Comparison of ENCODE assay signal across 18 cellular contexts in the genomic region with DNA sequence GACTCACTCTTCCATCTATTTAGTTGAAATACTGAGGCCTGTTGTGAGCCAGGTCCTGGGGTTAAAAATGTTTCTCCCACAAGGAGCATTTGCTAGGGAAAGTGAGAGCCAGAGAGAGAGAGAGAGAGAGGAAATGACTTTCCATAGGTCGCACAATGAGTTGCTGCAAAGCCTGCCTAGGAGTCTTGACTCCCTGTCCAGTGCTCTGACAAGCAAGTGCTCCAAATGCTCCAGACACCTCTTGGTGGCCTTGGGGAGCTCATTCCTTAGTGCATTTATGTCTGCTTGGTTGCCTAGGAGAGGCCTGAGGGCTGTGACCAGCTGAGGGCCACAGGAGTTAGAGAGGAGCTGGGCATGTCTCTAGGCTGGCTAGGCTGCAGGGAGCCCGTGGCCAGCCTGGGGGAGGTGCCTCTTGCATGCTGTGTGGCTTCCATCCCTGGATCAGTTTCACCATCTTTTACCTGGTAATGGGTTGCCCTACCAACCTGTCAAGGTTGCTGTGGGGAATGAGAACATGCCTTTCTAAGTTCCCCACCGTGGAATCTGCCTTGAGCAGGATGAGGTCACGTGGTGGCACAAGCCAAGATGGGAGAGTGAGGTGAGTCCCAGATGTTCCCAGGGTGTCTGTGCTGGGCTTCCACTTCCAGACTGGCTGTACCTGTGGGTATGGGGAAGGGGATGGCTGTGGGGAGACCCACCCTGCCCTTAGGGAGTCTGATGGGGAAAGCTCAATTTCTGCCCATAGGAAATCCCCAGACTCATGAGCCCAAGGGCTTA.
DNase-seq lines count a peak whose midpoint lies in the region; ATAC-seq, FAIRE-seq and TF ChIP-seq lines count a peak whose summit lies in the region.
"Had no signal": no experiment of that assay in that cellular context is flagged by ENCODE, and none has a peak within 500 bp of the region (broad histone marks: within the 10 kb centered on the region; RNA-seq: fewer than 3 reads in every experiment).

No MANE protein-coding gene starts in this region.

- TF ChIP-seq CTCF in Caco-2 (IDR thresholded peaks at IDR 0.05; ENCODE audit: insufficient read depth in 1 of 2, low read depth in 1 of 2, low read length in 1 of 2, severe bottlenecking in 1 of 2, unreplicated experiment in 1 of 2) (no peak), PC-9 (conservative IDR thresholded peaks at IDR 0.05) (no peak), H1 (IDR thresholded peaks at IDR 0.05; ENCODE audit: control extremely low read depth in 1 of 3, insufficient read depth in 1 of 3, low read depth in 1 of 3, low read length in 3 of 3) (no peak), osteoblast (IDR thresholded peaks at IDR 0.05; ENCODE audit: extremely low read depth, low read depth, low read length) (no peak), omental fat pad (IDR thresholded peaks at IDR 0.05) (no peak), sigmoid colon (IDR thresholded peaks at IDR 0.05) (no peak)

- no peak overlapping the region for H3K14ac ChIP-seq in H1 (ENCODE audit: insufficient read length)

- H3K9me3 Mint-ChIP-seq in Caco-2 (ENCODE audit: unreplicated experiment), result no peaks in the 10 kb centered on the region
- H3K9me3 Mint-ChIP-seq: GM23338, T-cell had no signal

- H3K9ac ChIP-seq in H1 (replicated peaks in 1 of 4; ENCODE audit: extremely low read depth in 1 of 4, low read depth in 3 of 4, low read length in 3 of 4), result no peak overlapping the region

- peak overlapping the region; percentile 73 for H3K27ac Mint-ChIP-seq in Caco-2 (ENCODE audit: unreplicated experiment)
- H3K27ac Mint-ChIP-seq: GM23338, T-cell had no signal

- peak overlapping the region; percentile 60; the same call in 1 of the 2 replicates for H2BK5ac ChIP-seq in H1 (ENCODE audit: low read depth, low read length)

- H2BK12ac ChIP-seq in H1 (ENCODE audit: low read depth, low read length), result 0 out of 2 replicates have a peak overlapping the region, but pooled peaks have one; percentile 33

- peak overlapping the region; percentile 67; the same call in 1 of the 2 replicates for H2BK15ac ChIP-seq in H1 (ENCODE audit: low read length)

- H3K4me1 ChIP-seq in Caco-2 (peaks cover 14% of the 10 kb centered on the region), PC-9 (replicated peaks; ENCODE audit: insufficient read depth) (peaks cover 54% of the 10 kb centered on the region), H1 (replicated peaks in 1 of 4; ENCODE audit: control insufficient read depth in 3 of 4, insufficient read depth in 4 of 4, low read length in 3 of 4) (peaks cover 0 to 12% (median 4%) of the 10 kb centered on the region in 4 experiments; a peak in 6 of 7 replicates), osteoblast (ENCODE audit: insufficient read depth, low read length) (peaks cover 13% of the 10 kb centered on the region), sigmoid colon (no peaks in the 10 kb centered on the region)
- H3K4me1 ChIP-seq: HAP-1, SJSA1 had no signal

- H3F3A ChIP-seq in PC-9 (ENCODE audit: insufficient read depth, low read depth), result peaks cover 13% of the 10 kb centered on the region

- H3K4me3 ChIP-seq in Caco-2 (ENCODE audit: low read depth, low read length) (no peak overlapping the region), PC-9 (no peak overlapping the region), H1 (ENCODE audit: extremely low read depth in 1 of 4, insufficient read depth in 2 of 4, low read depth in 3 of 4, low read length in 4 of 4) (no peak overlapping the region), osteoblast (ENCODE audit: insufficient read depth, low read length) (no peak overlapping the region), sigmoid colon (no peak overlapping the region)
- H3K4me3 ChIP-seq: GM23338, HAP-1, MG63, SJSA1 had no signal

- no peaks in the 10 kb centered on the region for H3K23me2 ChIP-seq in H1 (ENCODE audit: low read depth, low read length)

- H4K5ac ChIP-seq in H1 (ENCODE audit: insufficient read length, low read depth, low read length), result no peak overlapping the region

- H3K23ac ChIP-seq in H1 (ENCODE audit: insufficient read length), result no peak overlapping the region

- intact Hi-C loops in Caco-2 (cut with micrococcal nuclease; ENCODE audit: unreplicated experiment), result no loop called here
- intact Hi-C loops in PC-9 (cut with micrococcal nuclease; ENCODE audit: unreplicated experiment), result loop anchor here (2.0 kb wide), 1 partner anchor 52 kb away; no protein-coding TSS in a partner anchor
- intact Hi-C loops in sigmoid colon (cut with DNase I), result no loop called here

- no peaks in the 10 kb centered on the region for H4K20me1 ChIP-seq in PC-9 (ENCODE audit: insufficient read depth)
- no peaks in the 10 kb centered on the region for H4K20me1 ChIP-seq in H1 (replicated peaks in 1 of 2; ENCODE audit: control insufficient read depth in 1 of 2, insufficient read depth in 2 of 2, low read length in 2 of 2)
- no peaks in the 10 kb centered on the region for H4K20me1 ChIP-seq in osteoblast (ENCODE audit: insufficient read depth, low read length)

- BruUV-seq in Caco-2 (replicated peaks; lab: Mats Ljungman, UMichigan) (no TSS peak), PC-9 (replicated peaks; lab: Mats Ljungman, UMichigan) (no TSS peak)

- no peak for TF ChIP-seq POLR2A in H1 (IDR thresholded peaks at IDR 0.05; ENCODE audit: control extremely low read depth in 1 of 2, low read depth in 2 of 2, low read length in 2 of 2)
- TF ChIP-seq POLR2A in sigmoid colon (IDR thresholded peaks at IDR 0.05), result no peak

- no peaks in the 10 kb centered on the region for H3K27me3 Mint-ChIP-seq in Caco-2 (ENCODE audit: insufficient read depth, unreplicated experiment)
- H3K27me3 Mint-ChIP-seq: T-cell had no signal

- H3K4me1 Mint-ChIP-seq in Caco-2 (ENCODE audit: low read depth, unreplicated experiment), result peaks cover 18% of the 10 kb centered on the region
- H3K4me1 Mint-ChIP-seq: T-cell had no signal

- no peak overlapping the region for H3K4ac ChIP-seq in H1 (replicated peaks; ENCODE audit: insufficient read length, low read depth, low read length)

- TF ChIP-seq EP300 in H1 (IDR thresholded peaks at IDR 0.05; ENCODE audit: borderline replicate concordance in 1 of 2, low read depth in 2 of 2, low read length in 2 of 2) (no peak), sigmoid colon (IDR thresholded peaks at IDR 0.05) (no peak)

- H2AFZ ChIP-seq in PC-9 (no peak overlapping the region), H1 (ENCODE audit: low read length) (no peak overlapping the region), osteoblast (ENCODE audit: low read length) (no peak overlapping the region)
- H2AFZ ChIP-seq: GM23338 had no signal

- H4K8ac ChIP-seq in H1 (ENCODE audit: extremely low read depth, insufficient read depth, low read length), result peak overlapping the region; percentile 29; the same call in 1 of the 2 replicates

- WGBS in H1 (ENCODE audit: extremely low coverage in 1 of 2, insufficient coverage in 1 of 2, insufficient read length in 1 of 2, insufficient replicate concordance in 2 of 2, low coverage in 1 of 2, low lambda C conversion rate in 2 of 2, missing lambda C conversion rate in 1 of 2), 2 experiments, result 81% methylated on average over 4 of the region's 4 CpGs; no CpG with 5 or more reads in 1 of the 2 experiments
- 82 to 84% methylated on average over 4 of the region's 4 CpGs for WGBS in sigmoid colon, 2 donors

- peak overlapping the region; percentile 62 for H3K4me2 ChIP-seq in PC-9
- no peak overlapping the region for H3K4me2 ChIP-seq in H1 (ENCODE audit: insufficient read depth in 1 of 2, low read depth in 2 of 2, low read length in 2 of 2)
- H3K4me2 ChIP-seq in osteoblast (ENCODE audit: insufficient read depth, low read length), result no peak overlapping the region
- H3K4me2 ChIP-seq: GM23338 had no signal

- H3K18ac ChIP-seq in H1 (ENCODE audit: extremely low read depth, low read length), result no peak overlapping the region

- H3K27ac ChIP-seq in PC-9 (peak overlapping the region; percentile 72), H1 (ENCODE audit: low read depth, low read length) (no peak overlapping the region), osteoblast (ENCODE audit: low read depth, low read length) (no peak overlapping the region), sigmoid colon (no peak overlapping the region)
- H3K27ac ChIP-seq: SJSA1 had no signal

- H3K4me3 Mint-ChIP-seq in Caco-2 (ENCODE audit: unreplicated experiment), result no peak overlapping the region
- H3K4me3 Mint-ChIP-seq: GM23338, T-cell had no signal

- no peaks in the 10 kb centered on the region for H3K79me2 ChIP-seq in PC-9 (ENCODE audit: low read depth)
- no peaks in the 10 kb centered on the region for H3K79me2 ChIP-seq in H1 (ENCODE audit: control insufficient read depth in 1 of 2, insufficient read depth in 2 of 2, low read length in 2 of 2)
- H3K79me2 ChIP-seq in osteoblast (ENCODE audit: insufficient read depth, low read length), result no peaks in the 10 kb centered on the region

- H3K36me3 Mint-ChIP-seq in Caco-2 (ENCODE audit: insufficient read depth, unreplicated experiment), result no peaks in the 10 kb centered on the region
- H3K36me3 Mint-ChIP-seq: T-cell had no signal

- CTCF ChIA-PET in Caco-2 (lab: Charles Lee), result no interaction called here
- CTCF ChIA-PET in PC-9 (lab: Charles Lee), result interaction anchor here (0.6 kb wide), 1 partner anchor 52 kb away, joined by 4 read pairs; no protein-coding TSS in a partner anchor
- CTCF ChIA-PET in H1 (lab: Charles Lee; ENCODE audit: partially characterized antibody), result interaction anchor here (1.2 to 4.4 kb wide), 11 partner anchors 10 to 207 kb away, joined by 3 to 22 read pairs (median 5); no protein-coding TSS in a partner anchor

- H2BK20ac ChIP-seq in H1 (ENCODE audit: low read length), result peak overlapping the region; percentile 64; the same call in 1 of the 2 replicates

- H3K79me1 ChIP-seq in H1 (ENCODE audit: low read depth, low read length), result no peaks in the 10 kb centered on the region

- no peak for ATAC-seq in HG02623 (IDR thresholded peaks at IDR 0.05; ENCODE audit: unreplicated experiment)
- ATAC-seq in omental fat pad (ENCODE audit: low FRiP score), result no peak
- ATAC-seq: T-cell had no signal

- H3K27me3 ChIP-seq in Caco-2 (replicated peaks; ENCODE audit: control insufficient read depth, insufficient read depth, low read length), result no peaks in the 10 kb centered on the region
- no peaks in the 10 kb centered on the region for H3K27me3 ChIP-seq in PC-9 (ENCODE audit: insufficient read depth, low read depth)
- H3K27me3 ChIP-seq in H1 (replicated peaks in 1 of 4; ENCODE audit: control insufficient read depth in 3 of 4, extremely low read depth in 1 of 4, insufficient read depth in 3 of 4, low read length in 3 of 4), result no peaks in the 10 kb centered on the region; a peak in 1 of 7 replicates
- H3K27me3 ChIP-seq in osteoblast (ENCODE audit: insufficient read depth, low read length), result no peaks in the 10 kb centered on the region
- H3K27me3 ChIP-seq in sigmoid colon, result no peaks in the 10 kb centered on the region
- H3K27me3 ChIP-seq: MG63, SJSA1 had no signal

- POLR2A ChIA-PET in Caco-2 (lab: Charles Lee), result interaction anchor here (0.5 kb wide), 1 partner anchor 128 kb away, joined by 7 read pairs; no protein-coding TSS in a partner anchor
- POLR2A ChIA-PET in PC-9 (lab: Charles Lee; ENCODE audit: unreplicated experiment), result no interaction called here
- POLR2A ChIA-PET in H1 (lab: Charles Lee; ENCODE audit: partially characterized antibody), result interaction anchor here (0.8 kb wide), 1 partner anchor 9 kb away, joined by 3 read pairs; no protein-coding TSS in a partner anchor

- peak overlapping the region; percentile 30 for H4K91ac ChIP-seq in H1 (replicated peaks; ENCODE audit: insufficient read length, low read length)

- H2AK5ac ChIP-seq in H1 (ENCODE audit: low read depth, low read length), result 0 out of 2 replicates have a peak overlapping the region, but pooled peaks have one; percentile 45

- H3K9me2 ChIP-seq in PC-9 (ENCODE audit: insufficient read depth), result no peaks in the 10 kb centered on the region

- H3K56ac ChIP-seq in H1 (replicated peaks; ENCODE audit: insufficient read length, low read depth, low read length), result no peak overlapping the region

- no peaks in the 10 kb centered on the region for H3K36me3 ChIP-seq in Caco-2 (ENCODE audit: control insufficient read depth, insufficient read depth, low read length)
- H3K36me3 ChIP-seq in PC-9 (ENCODE audit: low read depth), result no peaks in the 10 kb centered on the region
- no peaks in the 10 kb centered on the region for H3K36me3 ChIP-seq in H1 (ENCODE audit: control insufficient read depth in 2 of 4, insufficient read depth in 4 of 4, low read length in 3 of 4)
- H3K36me3 ChIP-seq in osteoblast (ENCODE audit: insufficient read depth, low read length), result no peaks in the 10 kb centered on the region
- H3K36me3 ChIP-seq in sigmoid colon, result no peaks in the 10 kb centered on the region
- H3K36me3 ChIP-seq: HAP-1, MG63, SJSA1 had no signal

- H3K9me3 ChIP-seq in Caco-2 (no peaks in the 10 kb centered on the region), PC-9 (ENCODE audit: insufficient read depth, low read depth) (no peaks in the 10 kb centered on the region), H1 (ENCODE audit: insufficient read depth in 2 of 2, low read depth in 1 of 2, low read length in 1 of 2) (no peaks in the 10 kb centered on the region), osteoblast (ENCODE audit: low read depth, low read length) (no peaks in the 10 kb centered on the region), sigmoid colon (no peaks in the 10 kb centered on the region)
- H3K9me3 ChIP-seq: HAP-1, MG63, SJSA1 had no signal

- H2BK120ac ChIP-seq in H1 (replicated peaks; ENCODE audit: low read depth, low read length), result peak overlapping the region; percentile 11

- DNase-seq in Caco-2 (no peak), PC-9 (no peak), H1 (ENCODE audit: low read depth in 1 of 2, low spot score in 2 of 2) (no peak), osteoblast (ENCODE audit: insufficient read length, low spot score, missing footprints) (peak; percentile 52), omental fat pad (ENCODE audit: low spot score) (no peak), sigmoid colon (no peak)
- DNase-seq: KG1, MG63, Right ventricle myocardium superior, RPMI8226, T-cell had no signal

- no peak for TF ChIP-seq RAD21 in H1 (IDR thresholded peaks at IDR 0.05 in 1 of 2, conservative IDR thresholded peaks at IDR 0.05 in 1 of 2; ENCODE audit: low read depth in 2 of 2, low read length in 2 of 2)

- FAIRE-seq in H1 (lab: Jason Lieb, UNC), result no peak
- FAIRE-seq: D721Med, G401.6, HTR-8/SVneo had no signal
